8 cellular contexts compared by ENCODE assay signal in genomic region chr17:47252766-47253512, GRCh38. TPM values are rescaled to one million over a fixed set of nuclear protein-coding genes. Genes with fewer than 3 reads are reported as not detected.
DNase-seq lines count a peak whose midpoint lies in the region; ATAC-seq and TF ChIP-seq lines count a peak whose summit lies in the region.

No MANE protein-coding gene starts in this region.

- H3K79me2 ChIP-seq in PC-9 (ENCODE audit: low read depth) = no peaks in the 10 kb centered on the region

- peak overlapping the region; percentile 81; the same call in 1 of the 2 replicates for H2AFZ ChIP-seq in PC-9

- ATAC-seq in GM19463 (IDR thresholded peaks at IDR 0.05; ENCODE audit: unreplicated experiment) = no peak

- H4K20me1 ChIP-seq in PC-9 (ENCODE audit: insufficient read depth) = no peaks in the 10 kb centered on the region

- peak overlapping the region; percentile 56 for H3K27ac Mint-ChIP-seq in progenitor cell of endocrine pancreas

- H3K9me3 Mint-ChIP-seq in progenitor cell of endocrine pancreas (ENCODE audit: low read depth) = no peaks in the 10 kb centered on the region

- peak overlapping the region; percentile 61 for H3K4me3 Mint-ChIP-seq in progenitor cell of endocrine pancreas (ENCODE audit: low read depth)

- H3K27ac ChIP-seq in PC-9 (no peak overlapping the region), esophagus muscularis mucosa (replicated peaks in 1 of 4) (peak overlapping the region; percentile 87 to 91 (median 88))

- TF ChIP-seq EP300 in esophagus muscularis mucosa (IDR thresholded peaks at IDR 0.05) = no peak

- H3K4me1 Mint-ChIP-seq in progenitor cell of endocrine pancreas (ENCODE audit: low read depth) = peaks cover 4% of the 10 kb centered on the region

- peak overlapping the region; percentile 93 for H3K4me2 ChIP-seq in PC-9

- peak overlapping the region; percentile 81 for H3K4me3 ChIP-seq in GM06990 (replicated peaks; ENCODE audit: low read depth, low read length)
- peak overlapping the region; percentile 93; the same call in 1 of the 2 replicates for H3K4me3 ChIP-seq in PC-9
- H3K4me3 ChIP-seq in esophagus muscularis mucosa = peak overlapping the region; percentile 81 to 96 (median 88)

- intact Hi-C loops in PC-9 (cut with micrococcal nuclease; ENCODE audit: unreplicated experiment) (no loop called here), esophagus muscularis mucosa (cut with DNase I) (no loop called here)

- WGBS in esophagus muscularis mucosa = 71% methylated on average over 10 of the region's 10 CpGs

- TF ChIP-seq CTCF in GM06990 (IDR thresholded peaks at IDR 0.05; ENCODE audit: insufficient read depth, low read length, poor library complexity, severe bottlenecking) = no peak
- no peak for TF ChIP-seq CTCF in PC-9 (conservative IDR thresholded peaks at IDR 0.05)
- TF ChIP-seq CTCF in esophagus muscularis mucosa (IDR thresholded peaks at IDR 0.05) = no peak
- TF ChIP-seq CTCF in progenitor cell of endocrine pancreas (IDR thresholded peaks at IDR 0.05; ENCODE audit: unreplicated experiment) = no peak

- DNase-seq in GM06990 (ENCODE audit: extremely low read depth, insufficient read length) = no peak
- DNase-seq in PC-9 = no peak
- DNase-seq in esophagus muscularis mucosa (ENCODE audit: extremely low spot score) = no peak
- no peak for DNase-seq in progenitor cell of endocrine pancreas (ENCODE audit: low spot score, unreplicated experiment)
- no peak for DNase-seq in dedifferentiated amniotic fluid mesenchymal stem cell (ENCODE audit: extremely low spot score)
- no peak for DNase-seq in globus pallidus (ENCODE audit: low spot score)
- no peak for DNase-seq in putamen (ENCODE audit: low spot score)

- H3K27me3 ChIP-seq in GM06990 (replicated peaks; ENCODE audit: control insufficient read depth, insufficient read depth, low read length) = no peaks in the 10 kb centered on the region
- H3K27me3 ChIP-seq in PC-9 (ENCODE audit: insufficient read depth, low read depth) = no peaks in the 10 kb centered on the region
- peaks cover 0 to 5% (median 0%) of the 10 kb centered on the region in 4 donors for H3K27me3 ChIP-seq in esophagus muscularis mucosa

- TF ChIP-seq POLR2A in esophagus muscularis mucosa (IDR thresholded peaks at IDR 0.05; ENCODE audit: low read depth) = no peak

- H3F3A ChIP-seq in PC-9 (ENCODE audit: insufficient read depth, low read depth) = peaks cover 28% of the 10 kb centered on the region; the same call in 1 of the 2 replicates

- no TSS peak for BruUV-seq in PC-9 (replicated peaks; lab: Mats Ljungman, UMichigan)

- no peaks in the 10 kb centered on the region for H3K36me3 Mint-ChIP-seq in progenitor cell of endocrine pancreas (ENCODE audit: insufficient read depth)

- H3K36me3 ChIP-seq in GM06990 (ENCODE audit: control insufficient read depth, insufficient read depth, low read length) = no peaks in the 10 kb centered on the region
- H3K36me3 ChIP-seq in PC-9 (ENCODE audit: low read depth) = no peaks in the 10 kb centered on the region
- H3K36me3 ChIP-seq in esophagus muscularis mucosa = no peaks in the 10 kb centered on the region

- no peaks in the 10 kb centered on the region for H3K9me2 ChIP-seq in PC-9 (ENCODE audit: insufficient read depth)

- CTCF ChIA-PET in PC-9 (lab: Charles Lee) = no interaction called here

- H3K4me1 ChIP-seq in PC-9 (replicated peaks; ENCODE audit: insufficient read depth) (peaks cover 38% of the 10 kb centered on the region), esophagus muscularis mucosa (peaks cover 17 to 49% (median 48%) of the 10 kb centered on the region in 4 donors)

- peaks cover 60% of the 10 kb centered on the region for H3K27me3 Mint-ChIP-seq in progenitor cell of endocrine pancreas

- POLR2A ChIA-PET in PC-9 (lab: Charles Lee; ENCODE audit: unreplicated experiment) = interaction anchor here (0.7 kb wide), 1 partner anchor 13 kb away, joined by 3 read pairs; no protein-coding TSS in a partner anchor

- H3K9me3 ChIP-seq in PC-9 (ENCODE audit: insufficient read depth, low read depth) (no peaks in the 10 kb centered on the region), esophagus muscularis mucosa (no peaks in the 10 kb centered on the region)

RNA-seq across cellular contexts. Expression of gene ITGB3, which starts 0.7 kb away (rescaled TPM):
- 0.31 and 0.50 TPM in 2 replicates for total RNA-seq in PC-9 (2021)
- total RNA-seq in esophagus muscularis mucosa = 10 to 100 TPM; 48.6 to 61.5 (median 54.9) TPM
- not detected in 2 replicates for total RNA-seq in progenitor cell of endocrine pancreas

RNA-seq across cellular contexts. Expression of gene MYL4, which starts 43.8 kb away (rescaled TPM):
- total RNA-seq in PC-9 (2021) (not detected in 2 replicates), esophagus muscularis mucosa (under 1 TPM in 2 of 4 donors, not detected in 2; 0.50 to 0.52 TPM), progenitor cell of endocrine pancreas (0.86 and 1.1 TPM in 2 replicates)

Comparison
In these comparisons a context has a peak if more than half of its experiments do, and no peak if none do; other contexts are left out.
1. RNA of gene ITGB3, which starts 0.7 kb away (total RNA-seq): 48.6 to 61.5 TPM in esophagus muscularis mucosa; 0.31 to 0.50 TPM in PC-9 and not detected in progenitor cell of endocrine pancreas; every median in the first group is over 10 times any median in the second.
2. Peak in every context shown above with its lines, with median percentiles within 50 percentile points of each other: H3K4me3 ChIP-seq.